ENCODE assay signal across 2 cellular contexts in the genomic region with DNA sequence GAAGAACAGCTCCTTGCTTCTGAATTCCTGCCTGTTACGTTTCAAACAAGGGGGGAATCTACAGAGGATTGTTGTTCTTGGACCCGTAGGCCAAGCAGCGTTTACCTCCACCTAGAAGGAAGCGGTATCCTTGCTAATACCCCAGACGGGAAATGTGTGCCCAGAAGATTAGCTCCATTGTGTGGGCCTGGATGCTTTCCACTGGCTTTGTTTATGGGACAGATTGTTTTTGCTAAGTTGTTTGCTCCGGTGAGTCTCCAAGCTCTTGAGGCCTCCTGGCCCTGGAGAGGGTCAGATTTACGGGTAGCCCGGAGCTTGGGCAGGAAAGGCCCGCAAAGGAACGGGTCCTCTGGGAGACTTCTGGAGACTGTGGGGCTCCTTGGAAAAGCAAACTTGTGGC.
TF ChIP-seq lines count a peak whose summit lies in the region.

No MANE protein-coding gene starts in this region.

TF ChIP-seq in GM23338, 12 proteins besides CTCF, POLR2A, EP300 and RAD21:
- no peak for TF ChIP-seq EZH2 (IDR thresholded peaks at IDR 0.05; ENCODE audit: low read depth, unreplicated experiment)
- TF ChIP-seq NANOG (IDR thresholded peaks at IDR 0.05; ENCODE audit: borderline replicate concordance): no peak
- no peak for TF ChIP-seq EZH2phosphoT487 (IDR thresholded peaks at IDR 0.05; ENCODE audit: unreplicated experiment)
- TF ChIP-seq POLR2AphosphoS5 (IDR thresholded peaks at IDR 0.05; ENCODE audit: low read depth): no peak
TF ChIP-seq in GM23338: peak in this region for 0.

TF ChIP-seq in endothelial cell of umbilical vein, 7 proteins besides CTCF, POLR2A, EP300 and RAD21:
- TF ChIP-seq JUN (IDR thresholded peaks at IDR 0.05; ENCODE audit: borderline replicate concordance, insufficient read depth, insufficient read length, low read depth) (peak; percentile 36), GATA2 (IDR thresholded peaks at IDR 0.05; ENCODE audit: insufficient read depth, insufficient read length, low read depth, low read length) (peak; percentile 25), POLR2AphosphoS5 (IDR thresholded peaks at IDR 0.05; ENCODE audit: insufficient read depth, low read depth, low read length) (peak; percentile 68)
- TF ChIP-seq, protein P1, sequence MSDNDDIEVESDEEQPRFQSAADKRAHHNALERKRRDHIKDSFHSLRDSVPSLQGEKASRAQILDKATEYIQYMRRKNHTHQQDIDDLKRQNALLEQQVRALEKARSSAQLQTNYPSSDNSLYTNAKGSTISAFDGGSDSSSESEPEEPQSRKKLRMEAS (IDR thresholded peaks at IDR 0.05; ENCODE audit: insufficient read depth, insufficient read length): no peak
